8 cellular contexts compared by ENCODE assay signal in genomic region chr16:57462978-57463362, GRCh38. TPM values are rescaled to one million over a fixed set of nuclear protein-coding genes. Genes with fewer than 3 reads are reported as not detected.
DNase-seq lines count a peak whose midpoint lies in the region; ATAC-seq and TF ChIP-seq lines count a peak whose summit lies in the region.

No MANE protein-coding gene starts in this region.

- peak; percentile 19 for DNase-seq in NCI-H82 (lab: John Stamatoyannopoulos, UW)
- no peak for DNase-seq in NCI-H82 treated with DMSO at 0.1 percent for 48 hours (lab: John Stamatoyannopoulos, UW; ENCODE audit: unreplicated experiment)
- no peak for DNase-seq in T-helper 17 cell
- no peak for DNase-seq in foreskin keratinocyte
- no peak for DNase-seq in retinal pigment epithelial cell (ENCODE audit: low read depth)
- DNase-seq in activated effector memory CD4-positive, alpha-beta T cell treated with anti-CD3 and anti-CD28 coated beads, Interleukin-2, amount 50 U/mL, for 16 hours = no peak

- TF ChIP-seq CTCF in foreskin keratinocyte (conservative IDR thresholded peaks at IDR 0.05) = no peak
- TF ChIP-seq CTCF in retinal pigment epithelial cell (conservative IDR thresholded peaks at IDR 0.05; ENCODE audit: low read depth, low read length) = no peak

- no peak overlapping the region for H3K27ac ChIP-seq in foreskin keratinocyte

- peak overlapping the region; percentile 98 for H3K27ac Mint-ChIP-seq in T-helper 17 cell

- peak overlapping the region; percentile 95 for H3K4me3 ChIP-seq in retinal pigment epithelial cell (ENCODE audit: low read length)

- H3K4me1 ChIP-seq in foreskin keratinocyte = no peaks in the 10 kb centered on the region

- H3K27me3 ChIP-seq in foreskin keratinocyte = no peaks in the 10 kb centered on the region

- H3K27me3 Mint-ChIP-seq in T-helper 17 cell = no peaks in the 10 kb centered on the region

- no peaks in the 10 kb centered on the region for H3K9me3 ChIP-seq in T-helper 17 cell (ENCODE audit: control insufficient read depth, low read length, poor library complexity, severe bottlenecking)

- peak overlapping the region; percentile 100 for H3K4me3 Mint-ChIP-seq in T-helper 17 cell

- H3K36me3 Mint-ChIP-seq in T-helper 17 cell (ENCODE audit: low read depth) = peaks cover 11% of the 10 kb centered on the region

- H3K4me1 Mint-ChIP-seq in T-helper 17 cell = peaks cover 26% of the 10 kb centered on the region

- no peak for ATAC-seq in T-helper 17 cell
- ATAC-seq in foreskin keratinocyte = peak; percentile 29
- ATAC-seq in HG02571 (IDR thresholded peaks at IDR 0.05; ENCODE audit: unreplicated experiment) = no peak
- ATAC-seq in HG03139 (IDR thresholded peaks at IDR 0.05; ENCODE audit: unreplicated experiment) = no peak

RNA-seq across cellular contexts. Expression of gene POLR2C, which starts 0.5 kb away (rescaled TPM):
- total RNA-seq in T-helper 17 cell (10 to 100 TPM; 76.1 to 82.6 TPM), foreskin keratinocyte (57.8 and 58.3 TPM in 2 replicates)
- 49.8 and 55.8 TPM in 2 replicates for polyA plus RNA-seq in foreskin keratinocyte

RNA-seq across cellular contexts. Expression of gene COQ9, which starts 15.7 kb away (rescaled TPM):
- total RNA-seq in T-helper 17 cell (10 to 100 TPM; 14.2 to 15.3 TPM), foreskin keratinocyte (40.1 and 42.0 TPM in 2 replicates)
- 38.6 and 44.5 TPM in 2 replicates for polyA plus RNA-seq in foreskin keratinocyte

RNA-seq across cellular contexts. Expression of gene CIAPIN1, which starts 15.8 kb away (rescaled TPM):
- 10 to 100 TPM; 19.3 to 35.0 TPM for total RNA-seq in T-helper 17 cell
- total RNA-seq in foreskin keratinocyte = 49.2 and 56.6 TPM in 2 replicates
- polyA plus RNA-seq in foreskin keratinocyte = 51.3 and 56.7 TPM in 2 replicates

RNA-seq across cellular contexts. Expression of gene DOK4, which starts 23.3 kb away (rescaled TPM):
- total RNA-seq in T-helper 17 cell (1 to 10 TPM; 1.8 to 2.6 TPM), foreskin keratinocyte (12.8 and 15.8 TPM in 2 replicates)
- 10.4 and 13.8 TPM in 2 replicates for polyA plus RNA-seq in foreskin keratinocyte

RNA-seq across cellular contexts. Expression of gene CCL17, which starts 58.4 kb away (rescaled TPM):
- not detected for total RNA-seq in T-helper 17 cell
- total RNA-seq in foreskin keratinocyte = not detected in 2 replicates
- polyA plus RNA-seq in foreskin keratinocyte = not detected in 2 replicates
